ENCODE assay signal across 8 cellular contexts in the genomic region with DNA sequence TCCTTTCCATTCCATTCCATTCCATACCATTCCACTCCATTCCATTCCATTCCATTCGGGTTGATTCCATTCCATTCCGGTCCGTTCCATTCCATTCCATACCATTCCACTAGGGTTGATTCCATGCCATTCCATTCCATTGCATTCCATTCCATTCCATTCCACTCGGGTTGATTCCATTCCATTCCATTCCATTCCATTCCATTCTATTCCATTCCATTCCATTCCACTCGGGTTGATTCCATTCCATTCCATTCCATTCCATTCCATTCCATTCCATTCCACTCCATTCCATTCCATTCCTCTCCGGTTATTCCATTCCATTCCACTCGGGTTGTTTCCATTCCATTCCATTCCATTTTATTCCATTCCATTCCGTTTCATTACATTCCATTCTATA.
A peak's percentile ranks its signal among the peaks of the same experiment; 100 is the strongest.
DNase-seq lines count a peak whose midpoint lies in the region; ATAC-seq and TF ChIP-seq lines count a peak whose summit lies in the region.
"Not testable (repeated sequence)": the region's sequence is repeated elsewhere in the genome, so short reads cannot be mapped to it uniquely, and the experiment has no call there.

No MANE protein-coding gene starts in this region.

- not testable (repeated sequence) for H3K4me3 ChIP-seq in RWPE2 (ENCODE audit: severe bottlenecking); upper lobe of right lung

- intact Hi-C loops in upper lobe of right lung (cut with DNase I), result not testable (repeated sequence)

- not testable (repeated sequence) for H3K4me1 Mint-ChIP-seq in memory B cell

- not testable (repeated sequence) for H3K27me3 ChIP-seq in RWPE2 (ENCODE audit: insufficient read depth, poor library complexity, severe bottlenecking); foreskin keratinocyte; upper lobe of right lung

- DNase-seq in RWPE2 (ENCODE audit: low spot score); foreskin keratinocyte; memory B cell (ENCODE audit: low spot score in 2 of 2); upper lobe of right lung: not testable (repeated sequence)

- H3K4me3 Mint-ChIP-seq in memory B cell, result not testable (repeated sequence)

- H3K27me3 Mint-ChIP-seq in memory B cell, result not testable (repeated sequence)

- H3K36me3 ChIP-seq in RWPE2 (ENCODE audit: low read depth); upper lobe of right lung: not testable (repeated sequence)

- not testable (repeated sequence) for H3K4me1 ChIP-seq in RWPE2 (ENCODE audit: insufficient read depth, poor library complexity, severe bottlenecking); foreskin keratinocyte; upper lobe of right lung

- not testable (repeated sequence) for H3K27ac Mint-ChIP-seq in memory B cell

- H3K9me3 Mint-ChIP-seq in memory B cell, result peaks cover 34% of the 10 kb centered on the region

- not testable (repeated sequence) for TF ChIP-seq CTCF in RWPE2 (IDR thresholded peaks at IDR 0.05; ENCODE audit: poor library complexity, severe bottlenecking); foreskin keratinocyte (conservative IDR thresholded peaks at IDR 0.05); upper lobe of right lung (IDR thresholded peaks at IDR 0.05)

- ATAC-seq in GM18861 (IDR thresholded peaks at IDR 0.05; ENCODE audit: unreplicated experiment), result peak; percentile 32
- ATAC-seq in GM21381 (IDR thresholded peaks at IDR 0.05; ENCODE audit: unreplicated experiment), result peak; percentile 40
- ATAC-seq in HG02763 (IDR thresholded peaks at IDR 0.05; ENCODE audit: unreplicated experiment), result peak; percentile 35
- peak; percentile 43 for ATAC-seq in HG03175 (IDR thresholded peaks at IDR 0.05; ENCODE audit: unreplicated experiment)
- ATAC-seq in RWPE2 (ENCODE audit: low read depth), result peak; percentile 54; the same call in 1 of the 3 replicates
- peak; percentile 70 for ATAC-seq in foreskin keratinocyte
- ATAC-seq in memory B cell (ENCODE audit: low read depth), result peak; percentile 46
- ATAC-seq in upper lobe of right lung, result peak; percentile 79

- H3K27ac ChIP-seq in RWPE2 (ENCODE audit: poor library complexity, severe bottlenecking); foreskin keratinocyte; upper lobe of right lung: not testable (repeated sequence)

- H3K36me3 Mint-ChIP-seq in memory B cell, result peaks cover 22% of the 10 kb centered on the region

- not testable (repeated sequence) for H3K9me3 ChIP-seq in RWPE2 (ENCODE audit: severe bottlenecking); upper lobe of right lung
